ENCODE assay signal across 23 cellular contexts in the genomic region with DNA sequence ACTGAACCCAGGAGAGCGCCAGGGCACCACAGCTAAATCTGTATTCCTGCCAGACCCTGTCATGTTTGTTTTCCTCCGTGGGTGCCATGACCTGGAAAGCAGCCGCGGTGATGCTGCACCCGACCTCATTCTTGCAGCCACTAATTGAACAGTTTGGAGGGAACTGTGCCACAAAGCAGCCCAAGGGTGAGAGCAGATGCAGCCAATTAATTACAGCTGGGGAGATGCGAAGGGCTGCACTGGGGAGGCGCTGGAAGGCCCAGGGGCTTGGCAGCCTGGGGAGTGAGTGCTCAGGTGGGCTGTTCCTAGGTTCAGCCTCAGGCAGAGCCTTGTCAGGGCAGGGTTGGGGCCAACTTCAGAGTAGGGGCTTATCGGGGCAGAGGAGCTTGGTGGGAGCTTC.
DNase-seq lines count a peak whose midpoint lies in the region; ATAC-seq and TF ChIP-seq lines count a peak whose summit lies in the region.
"Had no signal": no experiment of that assay in that cellular context is flagged by ENCODE, and none has a peak within 500 bp of the region (broad histone marks: within the 10 kb centered on the region; RNA-seq: fewer than 3 reads in every experiment).

No MANE protein-coding gene starts in this region.

- no peaks in the 10 kb centered on the region for H3K27me3 Mint-ChIP-seq in WTC11 (ENCODE audit: low read depth)
- H3K27me3 Mint-ChIP-seq: activated CD4-positive, alpha-beta T cell treated with anti-CD3 and anti-CD28 coated beads for 36 hours; CD4-positive, alpha-beta T cell; stimulated activated naive CD8-positive, alpha-beta T cell treated with anti-CD3 and anti-CD28 coated beads, Interleukin-15, Interleukin-2, amounts not matched to agents 100 ng/mL and 50 ng/mL, for 24 hours had no signal

- peaks cover 10 to 23% (median 20%) of the 10 kb centered on the region in 10 experiments for H3K4me1 ChIP-seq in BLaER1 treated with 17β-estradiol and CSF1 and Interleukin-3, amounts not matched to agents 10 nM and 100 nM
- H3K4me1 ChIP-seq in HEK293 (ENCODE audit: control insufficient read depth, insufficient read depth, low read length), result no peaks in the 10 kb centered on the region
- H3K4me1 ChIP-seq in sigmoid colon, result no peaks in the 10 kb centered on the region
- H3K4me1 ChIP-seq in breast epithelium, result no peaks in the 10 kb centered on the region
- H3K4me1 ChIP-seq: gastrocnemius medialis, psoas muscle had no signal

- ATAC-seq in left lobe of liver (peak; percentile 82), Right ventricle myocardium superior (ENCODE audit: poor library complexity) (no peak), WTC11 (no peak)
- ATAC-seq: activated CD4-positive, alpha-beta T cell treated with anti-CD3 and anti-CD28 coated beads for 36 hours; gastrocnemius medialis; psoas muscle had no signal

- peak overlapping the region in 7 of 11 experiments; percentile 0 to 21 (median 6); a peak in 6 of 22 replicates for H3K4me2 ChIP-seq in BLaER1 treated with 17β-estradiol and CSF1 and Interleukin-3, amounts not matched to agents 10 nM and 100 nM

- H3K4me3 Mint-ChIP-seq in WTC11, result no peak overlapping the region
- H3K4me3 Mint-ChIP-seq: activated CD4-positive, alpha-beta T cell treated with anti-CD3 and anti-CD28 coated beads for 36 hours; CD4-positive, alpha-beta T cell; memory B cell; stimulated activated naive CD8-positive, alpha-beta T cell treated with anti-CD3 and anti-CD28 coated beads, Interleukin-15, Interleukin-2, amounts not matched to agents 100 ng/mL and 50 ng/mL, for 24 hours; T-helper 2 cell treated with Interferon-gamma antibody and Interleukin-4, amounts not matched to agents 5 μg/mL and 100 μg/mL, for 36 hours had no signal

- H3K9ac ChIP-seq in BLaER1 treated with 17β-estradiol and CSF1 and Interleukin-3, amounts not matched to agents 10 nM and 100 nM, result no peak overlapping the region

- H3K36me3 ChIP-seq in BLaER1 treated with 17β-estradiol and CSF1 and Interleukin-3, amounts not matched to agents 10 nM and 100 nM, result no peaks in the 10 kb centered on the region
- H3K36me3 ChIP-seq in HEK293 (ENCODE audit: control insufficient read depth in 2 of 2, insufficient read depth in 1 of 2, low read length in 2 of 2), result peaks cover 0 to 10% of the 10 kb centered on the region in 2 experiments; a peak in 1 of 3 replicates
- peaks cover 0 to 19% (median 0%) of the 10 kb centered on the region in 4 donors for H3K36me3 ChIP-seq in sigmoid colon
- no peaks in the 10 kb centered on the region for H3K36me3 ChIP-seq in breast epithelium

- DNase-seq in NCI-H69 (lab: John Stamatoyannopoulos, UW) (peak; percentile 97), left lobe of liver (ENCODE audit: low spot score) (no peak), sigmoid colon (no peak), breast epithelium (ENCODE audit: low spot score in 2 of 2) (no peak), Right ventricle myocardium superior (no peak), WTC11 (ENCODE audit: low spot score) (no peak)
- DNase-seq: activated CD4-positive, alpha-beta T cell treated with anti-CD3 and anti-CD28 coated beads for 36 hours; activated effector memory CD4-positive, alpha-beta T cell treated with anti-CD3 and anti-CD28 coated beads, Interleukin-2, amount 50 U/mL, for 16 hours; CD4-positive, alpha-beta T cell; central memory CD4-positive, alpha-beta T cell; dermis blood vessel endothelial cell; gastrocnemius medialis; NCI-H1436; NCI-H226; NCI-H774; OCI-M1; psoas muscle had no signal

- H3K4me1 Mint-ChIP-seq in WTC11, result no peaks in the 10 kb centered on the region
- H3K4me1 Mint-ChIP-seq: activated CD4-positive, alpha-beta T cell treated with anti-CD3 and anti-CD28 coated beads for 36 hours; memory B cell had no signal

- CTCF ChIA-PET in HEK293 (lab: Yijun Ruan, JAX), result interaction anchor here (1.1 to 1.6 kb wide), 3 partner anchors 47 to 175 kb away, joined by 3 to 8 read pairs (median 4); partner anchors contain the start of gene PLXNA2
- CTCF ChIA-PET in WTC11 (lab: Charles Lee), result interaction anchor here (0.5 to 1.3 kb wide), 3 partner anchors 72 to 176 kb away, joined by 3 to 5 read pairs (median 3); no protein-coding TSS in a partner anchor

- TF ChIP-seq CTCF in HEK293 (tag by site-specific recombination; IDR thresholded peaks at IDR 0.05) (no peak), sigmoid colon (IDR thresholded peaks at IDR 0.05) (no peak), breast epithelium (IDR thresholded peaks at IDR 0.05) (no peak), WTC11 (IDR thresholded peaks at IDR 0.05) (no peak)

- H3K9me3 ChIP-seq in BLaER1 treated with 17β-estradiol and CSF1 and Interleukin-3, amounts not matched to agents 10 nM and 100 nM (replicated peaks in 1 of 11), result no peaks in the 10 kb centered on the region
- no peaks in the 10 kb centered on the region for H3K9me3 ChIP-seq in HEK293 (ENCODE audit: control insufficient read depth, insufficient read depth, low read depth, low read length)
- H3K9me3 ChIP-seq in sigmoid colon, result no peaks in the 10 kb centered on the region
- no peaks in the 10 kb centered on the region for H3K9me3 ChIP-seq in breast epithelium
- H3K9me3 ChIP-seq: gastrocnemius medialis, psoas muscle, thoracic aorta had no signal

- peaks cover 0 to 65% (median 0%) of the 10 kb centered on the region in 11 experiments; a peak in 4 of 22 replicates for H3K27me3 ChIP-seq in BLaER1 treated with 17β-estradiol and CSF1 and Interleukin-3, amounts not matched to agents 10 nM and 100 nM
- H3K27me3 ChIP-seq in sigmoid colon (no peaks in the 10 kb centered on the region), breast epithelium (no peaks in the 10 kb centered on the region)
- H3K27me3 ChIP-seq: gastrocnemius medialis had no signal

- intact Hi-C loops in sigmoid colon (cut with DNase I) (no loop called here), breast epithelium (cut with DNase I; ENCODE audit: low total_unique reads) (no loop called here), Right ventricle myocardium superior (cut with DNase I) (no loop called here)

- peaks cover 0 to 4% (median 0%) of the 10 kb centered on the region in 11 experiments; a peak in 2 of 22 replicates for H4K20me1 ChIP-seq in BLaER1 treated with 17β-estradiol and CSF1 and Interleukin-3, amounts not matched to agents 10 nM and 100 nM

- no peak overlapping the region for H3K4me3 ChIP-seq in BLaER1 treated with 17β-estradiol and CSF1 and Interleukin-3, amounts not matched to agents 10 nM and 100 nM
- H3K4me3 ChIP-seq in HEK293 (ENCODE audit: low read depth, low read length) (no peak overlapping the region), sigmoid colon (no peak overlapping the region), breast epithelium (no peak overlapping the region)
- H3K4me3 ChIP-seq: gastrocnemius medialis, psoas muscle, thoracic aorta had no signal

- POLR2A ChIA-PET in HEK293 (lab: Yijun Ruan, JAX) (no interaction called here), WTC11 (lab: Charles Lee) (no interaction called here)

- TF ChIP-seq POLR2A in sigmoid colon (IDR thresholded peaks at IDR 0.05) (no peak), breast epithelium (IDR thresholded peaks at IDR 0.05) (no peak)

- 60 to 79% methylated on average over 8 of the region's 8 CpGs for WGBS in sigmoid colon, 2 donors

- H3K27ac Mint-ChIP-seq in WTC11, result no peak overlapping the region
- H3K27ac Mint-ChIP-seq: activated CD4-positive, alpha-beta T cell treated with anti-CD3 and anti-CD28 coated beads for 36 hours; CD4-positive, alpha-beta T cell; memory B cell; stimulated activated naive CD8-positive, alpha-beta T cell treated with anti-CD3 and anti-CD28 coated beads, Interleukin-15, Interleukin-2, amounts not matched to agents 100 ng/mL and 50 ng/mL, for 24 hours; T-helper 2 cell treated with Interferon-gamma antibody and Interleukin-4, amounts not matched to agents 5 μg/mL and 100 μg/mL, for 36 hours had no signal

- no peak for TF ChIP-seq EP300 in sigmoid colon (IDR thresholded peaks at IDR 0.05)

- H3K27ac ChIP-seq in BLaER1 treated with 17β-estradiol and CSF1 and Interleukin-3, amounts not matched to agents 10 nM and 100 nM, result no peak overlapping the region
- H3K27ac ChIP-seq in HEK293 (ENCODE audit: extremely low read depth, low read depth, low read length) (no peak overlapping the region), sigmoid colon (no peak overlapping the region), breast epithelium (no peak overlapping the region)
- H3K27ac ChIP-seq: gastrocnemius medialis, psoas muscle, thoracic aorta had no signal

- H3K9me3 Mint-ChIP-seq in WTC11, result no peaks in the 10 kb centered on the region
- H3K9me3 Mint-ChIP-seq: CD4-positive, alpha-beta T cell; memory B cell; stimulated activated naive CD8-positive, alpha-beta T cell treated with anti-CD3 and anti-CD28 coated beads, Interleukin-15, Interleukin-2, amounts not matched to agents 100 ng/mL and 50 ng/mL, for 24 hours; T-helper 2 cell treated with Interferon-gamma antibody and Interleukin-4, amounts not matched to agents 5 μg/mL and 100 μg/mL, for 36 hours had no signal

- H3K36me3 Mint-ChIP-seq in WTC11, result no peaks in the 10 kb centered on the region
- H3K36me3 Mint-ChIP-seq: memory B cell had no signal

TF ChIP-seq in HEK293, 187 proteins besides CTCF, POLR2A, EP300 and RAD21:
- TF ChIP-seq ZNF830 (tag by site-specific recombination; IDR thresholded peaks at IDR 0.05; ENCODE audit: low read depth) (no peak), ZNF341 (tag by site-specific recombination; IDR thresholded peaks at IDR 0.05; ENCODE audit: low read depth) (peak; percentile 60)
TF ChIP-seq in HEK293: peak in this region for 1.

TF ChIP-seq in WTC11, 78 proteins besides CTCF, POLR2A, EP300 and RAD21 (continues in another document):
- TF ChIP-seq, protein P1, sequence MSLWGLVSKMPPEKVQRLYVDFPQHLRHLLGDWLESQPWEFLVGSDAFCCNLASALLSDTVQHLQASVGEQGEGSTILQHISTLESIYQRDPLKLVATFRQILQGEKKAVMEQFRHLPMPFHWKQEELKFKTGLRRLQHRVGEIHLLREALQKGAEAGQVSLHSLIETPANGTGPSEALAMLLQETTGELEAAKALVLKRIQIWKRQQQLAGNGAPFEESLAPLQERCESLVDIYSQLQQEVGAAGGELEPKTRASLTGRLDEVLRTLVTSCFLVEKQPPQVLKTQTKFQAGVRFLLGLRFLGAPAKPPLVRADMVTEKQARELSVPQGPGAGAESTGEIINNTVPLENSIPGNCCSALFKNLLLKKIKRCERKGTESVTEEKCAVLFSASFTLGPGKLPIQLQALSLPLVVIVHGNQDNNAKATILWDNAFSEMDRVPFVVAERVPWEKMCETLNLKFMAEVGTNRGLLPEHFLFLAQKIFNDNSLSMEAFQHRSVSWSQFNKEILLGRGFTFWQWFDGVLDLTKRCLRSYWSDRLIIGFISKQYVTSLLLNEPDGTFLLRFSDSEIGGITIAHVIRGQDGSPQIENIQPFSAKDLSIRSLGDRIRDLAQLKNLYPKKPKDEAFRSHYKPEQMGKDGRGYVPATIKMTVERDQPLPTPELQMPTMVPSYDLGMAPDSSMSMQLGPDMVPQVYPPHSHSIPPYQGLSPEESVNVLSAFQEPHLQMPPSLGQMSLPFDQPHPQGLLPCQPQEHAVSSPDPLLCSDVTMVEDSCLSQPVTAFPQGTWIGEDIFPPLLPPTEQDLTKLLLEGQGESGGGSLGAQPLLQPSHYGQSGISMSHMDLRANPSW (CRISPR knock-in tag; conservative IDR thresholded peaks at IDR 0.05; ENCODE audit: low read depth), result no peak
- no peak for TF ChIP-seq TEAD4 (CRISPR knock-in tag; IDR thresholded peaks at IDR 0.05)
- no peak for TF ChIP-seq GABPB1 (CRISPR knock-in tag; IDR thresholded peaks at IDR 0.05)
- no peak for TF ChIP-seq GRHL2 (CRISPR knock-in tag; IDR thresholded peaks at IDR 0.05; ENCODE audit: insufficient replicate concordance, severe bottlenecking)
